ENCODE assay signal across 8 cellular contexts in genomic region chr5:9361835-9362234, GRCh38.
DNase-seq lines count a peak whose midpoint lies in the region; ATAC-seq lines count a peak whose summit lies in the region.

No MANE protein-coding gene starts in this region.

- ATAC-seq in GM21786 (IDR thresholded peaks at IDR 0.05; ENCODE audit: unreplicated experiment), result peak; percentile 71

- H3K4me1 ChIP-seq in effector memory CD4-positive, alpha-beta T cell (ENCODE audit: control insufficient read depth, insufficient read depth, low read length, poor library complexity, severe bottlenecking), result peaks cover 3% of the 10 kb centered on the region

- H3K27ac ChIP-seq in effector memory CD4-positive, alpha-beta T cell (ENCODE audit: insufficient read depth, low read length, poor library complexity, severe bottlenecking), result no peak overlapping the region

- no peak overlapping the region for H3K4me3 ChIP-seq in effector memory CD4-positive, alpha-beta T cell (ENCODE audit: insufficient read depth, low read depth, low read length, poor library complexity, severe bottlenecking)

- H3K36me3 ChIP-seq in effector memory CD4-positive, alpha-beta T cell (ENCODE audit: control insufficient read depth, insufficient read depth, low read length), result no peaks in the 10 kb centered on the region

- no peaks in the 10 kb centered on the region for H3K27me3 ChIP-seq in effector memory CD4-positive, alpha-beta T cell (replicated peaks; ENCODE audit: control insufficient read depth, insufficient read depth, low read length, poor library complexity, severe bottlenecking)

- no peaks in the 10 kb centered on the region for H3K9me3 ChIP-seq in effector memory CD4-positive, alpha-beta T cell (ENCODE audit: control insufficient read depth, low read length)

- intact Hi-C loops in posterior vena cava (cut with DNase I), result no loop called here

- DNase-seq in activated CD8-positive, alpha-beta memory T cell treated with anti-CD3 and anti-CD28 coated beads, Interleukin-2, amount 50 U/mL, for 48 hours, result peak; percentile 63
- DNase-seq in activated CD8-positive, alpha-beta memory T cell treated with anti-CD3 and anti-CD28 coated beads for 24 hours, result no peak
- DNase-seq in HuH-7 (ENCODE audit: low spot score), result peak; percentile 32
- peak; percentile 49 for DNase-seq in SK-N-DZ (ENCODE audit: low spot score)
- peak in 2 of 3 donors; percentile 5 to 17 for DNase-seq in effector memory CD4-positive, alpha-beta T cell
- peak; percentile 53 for DNase-seq in mucosa of gallbladder (ENCODE audit: low spot score)
- no peak for DNase-seq in posterior vena cava (ENCODE audit: low spot score)

Comparison
In these comparisons a context has a peak if more than half of its experiments do, and no peak if none do; other contexts are left out.
1. DNase-seq: peak in activated CD8-positive, alpha-beta memory T cell treated with anti-CD3 and anti-CD28 coated beads, Interleukin-2, amount 50 U/mL, for 48 hours (single experiment), HuH-7 (single experiment), SK-N-DZ (single experiment), effector memory CD4-positive, alpha-beta T cell (2 of 3) and mucosa of gallbladder (single experiment); none in activated CD8-positive, alpha-beta memory T cell treated with anti-CD3 and anti-CD28 coated beads for 24 hours (single experiment) and posterior vena cava (single experiment).